In genomic region chr7:11343818-11344413, GRCh38 we compare ENCODE assay signal across 9 cellular contexts.
DNase-seq lines count a peak whose midpoint lies in the region; ATAC-seq, FAIRE-seq and TF ChIP-seq lines count a peak whose summit lies in the region.
"Had no signal": no experiment of that assay in that cellular context is flagged by ENCODE, and none has a peak within 500 bp of the region (broad histone marks: within the 10 kb centered on the region; RNA-seq: fewer than 3 reads in every experiment).

No MANE protein-coding gene starts in this region.

- no peak for TF ChIP-seq EP300 in transverse colon (IDR thresholded peaks at IDR 0.05; ENCODE audit: low read depth)

- H3K4me1 ChIP-seq in transverse colon: peaks cover 0 to 2% (median 0%) of the 10 kb centered on the region in 4 donors

- WGBS in transverse colon (ENCODE audit: low coverage in 1 of 2), 2 donors: 19 to 22% methylated on average over 8 to 10 of the region's 10 CpGs

- no peaks in the 10 kb centered on the region; the same call in 1 of the 2 replicates for H3K27me3 Mint-ChIP-seq in WTC11 (ENCODE audit: low read depth)

- no peaks in the 10 kb centered on the region for H3K27me3 ChIP-seq in transverse colon

- peaks cover 24% of the 10 kb centered on the region for H3K4me1 Mint-ChIP-seq in WTC11

- TF ChIP-seq CTCF in D721Med (IDR thresholded peaks at IDR 0.05; ENCODE audit: insufficient read depth, missing control alignments) (peak; percentile 77), WTC11 (IDR thresholded peaks at IDR 0.05) (peak; percentile 72), transverse colon (IDR thresholded peaks at IDR 0.05) (peak; percentile 48 to 78 (median 71))

- H3K36me3 ChIP-seq in transverse colon: no peaks in the 10 kb centered on the region

- no peaks in the 10 kb centered on the region for H3K36me3 Mint-ChIP-seq in WTC11

- POLR2A ChIA-PET in WTC11 (lab: Charles Lee): no interaction called here

- H3K4me3 Mint-ChIP-seq in WTC11: no peak overlapping the region; the same call in 1 of the 2 replicates

- ATAC-seq in GM21526 (IDR thresholded peaks at IDR 0.05; ENCODE audit: low FRiP score, unreplicated experiment) (peak; percentile 51), WTC11 (peak; percentile 38; the same call in 1 of the 2 replicates), GM18858 (IDR thresholded peaks at IDR 0.05; ENCODE audit: unreplicated experiment) (no peak)

- no peak overlapping the region for H3K27ac Mint-ChIP-seq in WTC11

- DNase-seq in D721Med (ENCODE audit: insufficient read length, low spot score): no peak
- peak; percentile 71 for DNase-seq in NCI-H1694 treated with DMSO at 0.1 percent for 48 hours (lab: John Stamatoyannopoulos, UW)
- DNase-seq in WTC11 (ENCODE audit: low spot score): no peak
- DNase-seq in iPS-NIHi7 (ENCODE audit: extremely low spot score): peak; percentile 31
- DNase-seq in transverse colon: no peak
- DNase-seq in NK-92 treated with Interleukin-12 subunit alpha and Interleukin-12 subunit beta, amount 100 ng/mL, for 24 hours (lab: John Stamatoyannopoulos, UW): no peak

- H3K4me3 ChIP-seq in transverse colon: no peak overlapping the region
- H3K4me3 ChIP-seq: skin epidermis had no signal

- CTCF ChIA-PET in WTC11 (lab: Charles Lee): interaction anchor here (0.7 to 1.7 kb wide), 5 partner anchors 8 to 132 kb away, joined by 3 to 7 read pairs (median 3); no protein-coding TSS in a partner anchor

- peak; percentile 94 for FAIRE-seq in D721Med (lab: Jason Lieb, UNC)

- no peak overlapping the region for H3K27ac ChIP-seq in transverse colon
- H3K27ac ChIP-seq: skin epidermis had no signal

- intact Hi-C loops in transverse colon (cut with DNase I; ENCODE audit: low total_unique reads): no loop called here

- H3K9me3 Mint-ChIP-seq in WTC11: no peaks in the 10 kb centered on the region

- H3K9me3 ChIP-seq in transverse colon: no peaks in the 10 kb centered on the region

- no peak for TF ChIP-seq POLR2A in transverse colon (IDR thresholded peaks at IDR 0.05)

- in situ Hi-C loops in transverse colon (cut with MboI; ENCODE audit: low pct_ligation_motif_present in 1 of 4, low pct_unique_long_range_greater_than_20kb in 1 of 4, low sequenced_read_pairs in 3 of 4): no loop called here

TF ChIP-seq in WTC11, 78 proteins besides CTCF, POLR2A, EP300 and RAD21:
- TF ChIP-seq SMAD4 (CRISPR knock-in tag; IDR thresholded peaks at IDR 0.05) (no peak), ZNF425 (CRISPR knock-in tag; conservative IDR thresholded peaks at IDR 0.05) (no peak)

Comparison
In these comparisons a context has a peak if more than half of its experiments do, and no peak if none do; other contexts are left out.
1. DNase-seq: peak in NCI-H1694 treated with DMSO at 0.1 percent for 48 hours (single experiment) and iPS-NIHi7 (single experiment); none in D721Med (single experiment), WTC11 (single experiment), transverse colon (single experiment) and NK-92 treated with Interleukin-12 subunit alpha and Interleukin-12 subunit beta, amount 100 ng/mL, for 24 hours (single experiment).
2. Peak in every context shown above with its lines, with median percentiles within 50 percentile points of each other: CTCF ChIP-seq.